ENCODE assay signal across 1 cellular context in the genomic region with DNA sequence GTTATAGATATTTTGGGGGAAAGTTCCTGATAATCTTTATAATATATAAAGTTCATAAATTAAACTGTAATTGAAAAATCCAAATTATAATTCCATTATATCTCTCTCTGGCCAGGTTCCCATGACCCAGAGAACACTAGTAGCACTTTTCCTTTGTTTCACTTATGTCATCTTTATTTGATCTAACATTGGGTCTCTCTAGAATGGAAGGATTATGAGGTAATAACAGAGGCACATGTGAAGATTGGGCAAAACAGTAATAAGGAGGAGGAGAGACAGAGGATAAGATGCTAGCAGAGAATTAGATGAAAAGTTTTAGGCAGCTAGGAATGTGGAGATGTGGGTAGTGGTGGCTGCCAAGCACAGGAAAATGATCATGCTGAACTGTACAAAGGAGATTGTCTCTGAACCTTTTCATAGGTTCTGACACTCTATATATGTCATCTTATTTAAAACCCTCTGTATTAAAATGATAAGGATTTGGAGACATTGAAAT.
TF ChIP-seq lines count a peak whose summit lies in the region.

No MANE protein-coding gene starts in this region.

TF ChIP-seq in IMR-90, 13 proteins besides CTCF, POLR2A, EP300 and RAD21:
- TF ChIP-seq MAFK (IDR thresholded peaks at IDR 0.05; ENCODE audit: low read depth, low read length) (no peak), SMC3 (IDR thresholded peaks at IDR 0.05; ENCODE audit: low read depth, low read length) (no peak)
